Comparison of ENCODE assay signal across 10 cellular contexts in genomic region chr19:58054792-58055482, GRCh38. TPM values are rescaled to one million over a fixed set of nuclear protein-coding genes. Genes with fewer than 3 reads are reported as not detected.
DNase-seq lines count a peak whose midpoint lies in the region; ATAC-seq and FAIRE-seq lines count a peak whose summit lies in the region.
"Had no signal": no experiment of that assay in that cellular context is flagged by ENCODE, and none has a peak within 500 bp of the region (broad histone marks: within the 10 kb centered on the region; RNA-seq: fewer than 3 reads in every experiment).

No MANE protein-coding gene starts in this region.

- peaks cover 4% of the 10 kb centered on the region for H3K4me1 Mint-ChIP-seq in activated naive CD8-positive, alpha-beta T cell treated with anti-CD3 and anti-CD28 coated beads for 36 hours
- H3K4me1 Mint-ChIP-seq in activated naive CD8-positive, alpha-beta T cell treated with anti-CD3 and anti-CD28 coated beads, Interleukin-2, amount 50 U/mL, for 24 hours, result peaks cover 4% of the 10 kb centered on the region
- H3K4me1 Mint-ChIP-seq in effector memory CD8-positive, alpha-beta T cell (ENCODE audit: low read depth in 2 of 2), result peaks cover 0 to 6% of the 10 kb centered on the region in 2 donors
- H3K4me1 Mint-ChIP-seq in naive thymus-derived CD4-positive, alpha-beta T cell, result peaks cover 0 to 12% (median 6%) of the 10 kb centered on the region in 7 donors

- peaks cover 0 to 89% (median 0%) of the 10 kb centered on the region in 3 experiments for H3K9me3 ChIP-seq in naive thymus-derived CD4-positive, alpha-beta T cell (ENCODE audit: control insufficient read depth in 2 of 3, low read length in 3 of 3)

- H3K4me3 ChIP-seq in naive thymus-derived CD4-positive, alpha-beta T cell (ENCODE audit: low read length), result no peak overlapping the region

- H3K4me3 Mint-ChIP-seq in activated naive CD8-positive, alpha-beta T cell treated with anti-CD3 and anti-CD28 coated beads for 36 hours, result peak overlapping the region; percentile 37
- no peak overlapping the region for H3K4me3 Mint-ChIP-seq in activated naive CD8-positive, alpha-beta T cell treated with anti-CD3 and anti-CD28 coated beads, Interleukin-2, amount 50 U/mL, for 24 hours
- H3K4me3 Mint-ChIP-seq in effector memory CD8-positive, alpha-beta T cell, result peak overlapping the region; percentile 25 to 40
- H3K4me3 Mint-ChIP-seq in naive thymus-derived CD4-positive, alpha-beta T cell, result peak overlapping the region in 5 of 10 donors; percentile 14 to 51 (median 36)

- FAIRE-seq in urothelium cell line (lab: Jason Lieb, UNC), result no peak
- FAIRE-seq: D721Med had no signal

- no peak overlapping the region for H3K27ac Mint-ChIP-seq in activated naive CD8-positive, alpha-beta T cell treated with anti-CD3 and anti-CD28 coated beads for 36 hours
- H3K27ac Mint-ChIP-seq in activated naive CD8-positive, alpha-beta T cell treated with anti-CD3 and anti-CD28 coated beads, Interleukin-2, amount 50 U/mL, for 24 hours, result no peak overlapping the region
- no peak overlapping the region for H3K27ac Mint-ChIP-seq in effector memory CD8-positive, alpha-beta T cell
- no peak overlapping the region for H3K27ac Mint-ChIP-seq in naive thymus-derived CD4-positive, alpha-beta T cell

- H3K27ac ChIP-seq in naive thymus-derived CD4-positive, alpha-beta T cell (ENCODE audit: low read depth, low read length), result no peak overlapping the region

- ATAC-seq in activated naive CD8-positive, alpha-beta T cell treated with anti-CD3 and anti-CD28 coated beads, Interleukin-2, amount 50 U/mL, for 24 hours, result no peak
- ATAC-seq in effector memory CD8-positive, alpha-beta T cell (replicated peaks), result no peak
- ATAC-seq in naive thymus-derived CD4-positive, alpha-beta T cell, result no peak

- peaks cover 19% of the 10 kb centered on the region for H3K27me3 Mint-ChIP-seq in activated naive CD8-positive, alpha-beta T cell treated with anti-CD3 and anti-CD28 coated beads for 36 hours
- peaks cover 16% of the 10 kb centered on the region for H3K27me3 Mint-ChIP-seq in activated naive CD8-positive, alpha-beta T cell treated with anti-CD3 and anti-CD28 coated beads, Interleukin-2, amount 50 U/mL, for 24 hours
- H3K27me3 Mint-ChIP-seq in effector memory CD8-positive, alpha-beta T cell, result peaks cover 19 to 36% of the 10 kb centered on the region in 2 donors
- peaks cover 2 to 24% (median 19%) of the 10 kb centered on the region in 5 donors for H3K27me3 Mint-ChIP-seq in naive thymus-derived CD4-positive, alpha-beta T cell

- peaks cover 43% of the 10 kb centered on the region for H3K9me3 Mint-ChIP-seq in activated naive CD8-positive, alpha-beta T cell treated with anti-CD3 and anti-CD28 coated beads for 36 hours
- peaks cover 38% of the 10 kb centered on the region for H3K9me3 Mint-ChIP-seq in activated naive CD8-positive, alpha-beta T cell treated with anti-CD3 and anti-CD28 coated beads, Interleukin-2, amount 50 U/mL, for 24 hours
- peaks cover 14 to 16% of the 10 kb centered on the region in 2 donors for H3K9me3 Mint-ChIP-seq in effector memory CD8-positive, alpha-beta T cell
- peaks cover 12 to 83% (median 46%) of the 10 kb centered on the region in 11 donors for H3K9me3 Mint-ChIP-seq in naive thymus-derived CD4-positive, alpha-beta T cell

- H3K27me3 ChIP-seq in naive thymus-derived CD4-positive, alpha-beta T cell (ENCODE audit: control insufficient read depth in 2 of 2, insufficient read depth in 2 of 2, low read length in 2 of 2), result no peaks in the 10 kb centered on the region

- POLR2A ChIA-PET in naive thymus-derived CD4-positive, alpha-beta T cell (lab: Charles Lee), result no interaction called here

- intact Hi-C loops in naive thymus-derived CD4-positive, alpha-beta T cell (cut with micrococcal nuclease), result no loop called here

- no peaks in the 10 kb centered on the region for H3K4me1 ChIP-seq in naive thymus-derived CD4-positive, alpha-beta T cell (ENCODE audit: control insufficient read depth in 2 of 2, insufficient read depth in 2 of 2, low read length in 2 of 2)

- DNase-seq in activated naive CD8-positive, alpha-beta T cell treated with anti-CD3 and anti-CD28 coated beads for 36 hours, result no peak
- DNase-seq in activated naive CD8-positive, alpha-beta T cell treated with anti-CD3 and anti-CD28 coated beads, Interleukin-2, amount 50 U/mL, for 24 hours, result no peak
- DNase-seq in effector memory CD8-positive, alpha-beta T cell, result no peak
- DNase-seq in midbrain (lab: John Stamatoyannopoulos, UW) (peak; percentile 63), urothelium cell line (ENCODE audit: low spot score) (peak; percentile 33), SIG-M5 (lab: John Stamatoyannopoulos, UW) (no peak)
- no peak for DNase-seq in activated naive CD4-positive, alpha-beta T cell treated with anti-CD3 and anti-CD28 coated beads, Interleukin-2, amount 50 U/mL, for 16 hours
- no peak for DNase-seq in naive thymus-derived CD4-positive, alpha-beta T cell
- DNase-seq: activated naive CD4-positive, alpha-beta T cell had no signal

- H3K36me3 Mint-ChIP-seq in activated naive CD8-positive, alpha-beta T cell treated with anti-CD3 and anti-CD28 coated beads for 36 hours, result peaks cover 30% of the 10 kb centered on the region
- H3K36me3 Mint-ChIP-seq in activated naive CD8-positive, alpha-beta T cell treated with anti-CD3 and anti-CD28 coated beads, Interleukin-2, amount 50 U/mL, for 24 hours (ENCODE audit: low read depth), result peaks cover 28% of the 10 kb centered on the region
- peaks cover 5% of the 10 kb centered on the region for H3K36me3 Mint-ChIP-seq in effector memory CD8-positive, alpha-beta T cell (ENCODE audit: insufficient read depth)
- H3K36me3 Mint-ChIP-seq in naive thymus-derived CD4-positive, alpha-beta T cell, result peaks cover 9 to 22% (median 13%) of the 10 kb centered on the region in 5 donors

- no peaks in the 10 kb centered on the region for H3K36me3 ChIP-seq in naive thymus-derived CD4-positive, alpha-beta T cell (ENCODE audit: control insufficient read depth in 2 of 3, insufficient read depth in 3 of 3, low read length in 3 of 3)

- CTCF ChIA-PET in naive thymus-derived CD4-positive, alpha-beta T cell (lab: Charles Lee), result no interaction called here

RNA-seq across cellular contexts. Expression of gene ZNF135, which starts 4.1 kb away (rescaled TPM):
- total RNA-seq in activated naive CD8-positive, alpha-beta T cell treated with anti-CD3 and anti-CD28 coated beads for 36 hours, result 1 to 10 TPM; 2.4 to 2.5 TPM
- 1 to 10 TPM in 4 of 5 experiments, under 1 TPM in 1; 0.07 to 2.9 (median 2.5) TPM for total RNA-seq in naive thymus-derived CD4-positive, alpha-beta T cell
- 1 to 10 TPM; 1.8 to 3.3 TPM for polyA plus RNA-seq in naive thymus-derived CD4-positive, alpha-beta T cell

RNA-seq across cellular contexts. Expression of gene ZSCAN1, which starts 21.1 kb away (rescaled TPM):
- total RNA-seq in activated naive CD8-positive, alpha-beta T cell treated with anti-CD3 and anti-CD28 coated beads for 36 hours, result not detected
- not detected for total RNA-seq in naive thymus-derived CD4-positive, alpha-beta T cell
- not detected for polyA plus RNA-seq in naive thymus-derived CD4-positive, alpha-beta T cell

RNA-seq across cellular contexts. Expression of gene ZSCAN18, which starts 43.1 kb away (rescaled TPM):
- total RNA-seq in activated naive CD8-positive, alpha-beta T cell treated with anti-CD3 and anti-CD28 coated beads for 36 hours, result 10 to 100 TPM; 21.5 to 23.9 TPM
- total RNA-seq in naive thymus-derived CD4-positive, alpha-beta T cell, result 100 to 1,000 TPM in 1 of 5 experiments, 10 to 100 TPM in 3, 1 to 10 TPM in 1; 8.2 to 100 (median 78.1) TPM
- 10 to 100 TPM; 17.9 to 30.7 TPM for polyA plus RNA-seq in naive thymus-derived CD4-positive, alpha-beta T cell

RNA-seq across cellular contexts. Expression of gene ZNF606, which starts 52.3 kb away (rescaled TPM):
- 1 to 10 TPM; 6.9 to 7.0 TPM for total RNA-seq in activated naive CD8-positive, alpha-beta T cell treated with anti-CD3 and anti-CD28 coated beads for 36 hours
- 10 to 100 TPM; 11.9 to 37.5 (median 15.3) TPM for total RNA-seq in naive thymus-derived CD4-positive, alpha-beta T cell
- 10 to 100 TPM in 1 of 2 donors, 1 to 10 TPM in 1; 9.4 to 11.3 TPM for polyA plus RNA-seq in naive thymus-derived CD4-positive, alpha-beta T cell

Comparison
In these comparisons a context has a peak if more than half of its experiments do, and no peak if none do; other contexts are left out.
1. DNase-seq: peak in midbrain (single experiment) and urothelium cell line (single experiment); none in activated naive CD8-positive, alpha-beta T cell treated with anti-CD3 and anti-CD28 coated beads for 36 hours (single experiment), activated naive CD8-positive, alpha-beta T cell treated with anti-CD3 and anti-CD28 coated beads, Interleukin-2, amount 50 U/mL, for 24 hours (single experiment), effector memory CD8-positive, alpha-beta T cell (0 of 3), activated naive CD4-positive, alpha-beta T cell treated with anti-CD3 and anti-CD28 coated beads, Interleukin-2, amount 50 U/mL, for 16 hours (single experiment), naive thymus-derived CD4-positive, alpha-beta T cell (0 of 9) and SIG-M5 (single experiment).